In the genomic region with DNA sequence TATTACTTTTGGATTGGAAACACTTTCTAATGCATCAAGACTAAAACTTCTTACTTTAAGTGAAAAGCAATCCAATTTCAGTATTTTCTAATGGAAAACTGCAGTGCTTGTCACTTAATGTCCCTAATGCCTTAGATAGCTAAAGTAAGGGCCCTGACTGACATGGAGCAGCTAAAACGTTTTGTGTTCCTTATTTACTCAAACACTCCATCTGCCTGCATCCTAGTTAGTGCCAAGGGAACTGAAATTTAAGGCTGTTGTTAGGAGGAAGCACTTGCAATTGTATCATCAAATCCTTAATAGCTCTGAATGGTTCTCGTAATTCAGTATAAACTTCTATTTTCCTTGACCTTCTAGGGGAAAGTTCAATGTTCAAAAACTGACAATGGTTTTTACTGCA, we compare ENCODE assay signal across 32 cellular contexts.
DNase-seq lines count a peak whose midpoint lies in the region; ATAC-seq and TF ChIP-seq lines count a peak whose summit lies in the region.
"Had no signal": no experiment of that assay in that cellular context is flagged by ENCODE, and none has a peak within 500 bp of the region (broad histone marks: within the 10 kb centered on the region; RNA-seq: fewer than 3 reads in every experiment).

No MANE protein-coding gene starts in this region.

- no peaks in the 10 kb centered on the region for H3K36me3 ChIP-seq in hepatocyte (replicated peaks; ENCODE audit: insufficient read depth, low read depth)
- H3K36me3 ChIP-seq: HAP-1, lower lobe of right lung, ovary, vagina, WERI-Rb-1 had no signal

- peaks cover 6% of the 10 kb centered on the region for H3K4me1 ChIP-seq in hepatocyte (ENCODE audit: insufficient read depth)
- H3K4me1 ChIP-seq: BLaER1, lower lobe of right lung had no signal

- H3K27ac ChIP-seq in hepatocyte, result no peak overlapping the region
- H3K27ac ChIP-seq: BLaER1, HL-60, lower lobe of right lung, ovary, spleen, vagina, WERI-Rb-1 had no signal

- ATAC-seq in activated T-cell treated with anti-CD3 and anti-CD28 coated beads, Interleukin-2, amount 50 U/mL, for 4 hours, result no peak
- no peak for ATAC-seq in left lobe of liver
- ATAC-seq: activated CD8-positive, alpha-beta memory T cell treated with anti-CD3 and anti-CD28 coated beads, Interleukin-2, amount 10 ng/mL, durations not matched to agents 7 days and 5 days; HepG2; lower lobe of right lung; mucosa of descending colon; PC-3; Right ventricle myocardium inferior; stimulated activated effector memory CD8-positive, alpha-beta T cell treated with anti-CD3 and anti-CD28 coated beads, Interleukin-12 subunit alpha, Interleukin-12 subunit beta, amount 100 ng/mL, for 72 hours had no signal

- peaks cover 70% of the 10 kb centered on the region for H3K4me1 Mint-ChIP-seq in activated T-cell treated with anti-CD3 and anti-CD28 coated beads, Interleukin-2, amount 50 U/mL, for 4 hours (ENCODE audit: low read depth)

- H2AFZ ChIP-seq in hepatocyte, result no peak overlapping the region

- no peaks in the 10 kb centered on the region for H3K79me2 ChIP-seq in hepatocyte

- DNase-seq in CD1c-positive myeloid dendritic cell (ENCODE audit: extremely low spot score) (peak; percentile 9), DMS53 (lab: John Stamatoyannopoulos, UW) (peak; percentile 50), NCI-H1694 treated with DMSO at 0.1 percent for 48 hours (lab: John Stamatoyannopoulos, UW) (peak; percentile 18), NCI-H345 treated with DMSO at 0.1 percent for 48 hours (lab: John Stamatoyannopoulos, UW; ENCODE audit: unreplicated experiment) (peak; percentile 48), hepatocyte (ENCODE audit: low spot score) (no peak), GM13976 (ENCODE audit: low spot score) (no peak), left lobe of liver (ENCODE audit: low spot score) (no peak)
- DNase-seq in activated T-cell treated with anti-CD3 and anti-CD28 coated beads, Interleukin-2, amount 50 U/mL, for 4 hours, result no peak
- DNase-seq: activated CD4-positive, alpha-beta T cell treated with anti-CD3 and anti-CD28 coated beads, Interleukin-2, amount 50 U/mL, for 1 hour; activated CD8-positive, alpha-beta memory T cell treated with anti-CD3 and anti-CD28 coated beads, Interleukin-2, amount 10 ng/mL, durations not matched to agents 7 days and 5 days; activated naive CD4-positive, alpha-beta T cell treated with anti-CD3 and anti-CD28 coated beads, Interleukin-2, amount 50 U/mL, for 16 hours; aorta; COR-L47; kidney; lower lobe of right lung; mucosa of descending colon; NCI-H526 treated with DMSO at 0.1 percent for 48 hours; nephron progenitor cell; ovary; PC-3; retina; spleen; stimulated activated CD4-positive, alpha-beta T cell treated with anti-CD3 and anti-CD28 coated beads, Interleukin-2, amount 100 ng/mL, for 48 hours; WERI-Rb-1 had no signal

- H4K20me1 ChIP-seq in hepatocyte (ENCODE audit: insufficient read depth, poor library complexity, severe bottlenecking), result no peaks in the 10 kb centered on the region

- H3K4me3 Mint-ChIP-seq in activated T-cell treated with anti-CD3 and anti-CD28 coated beads, Interleukin-2, amount 50 U/mL, for 4 hours, result no peak overlapping the region
- H3K4me3 Mint-ChIP-seq: activated CD8-positive, alpha-beta memory T cell treated with anti-CD3 and anti-CD28 coated beads, Interleukin-2, amount 10 ng/mL, durations not matched to agents 7 days and 5 days; dendritic cell treated with granulocyte-macrophage colony-stimulating factor and Interleukin-4, amounts not matched to agents 40 ng/mL and 50 ng/mL, for 4 days; nephron progenitor cell; stimulated activated effector memory CD8-positive, alpha-beta T cell treated with anti-CD3 and anti-CD28 coated beads, Interleukin-12 subunit alpha, Interleukin-12 subunit beta, amount 100 ng/mL, for 72 hours had no signal

- H3K9me2 ChIP-seq in hepatocyte (replicated peaks; ENCODE audit: insufficient read depth), result no peaks in the 10 kb centered on the region

- H3K9me3 ChIP-seq in hepatocyte (ENCODE audit: low read depth), result no peaks in the 10 kb centered on the region
- H3K9me3 ChIP-seq: BLaER1, HAP-1, lower lobe of right lung, mucosa of descending colon, ovary, spleen, vagina had no signal

- in situ Hi-C loops in GM13976 (cut with MboI; ENCODE audit: low sequenced_read_pairs, unreplicated experiment), result no loop called here

- peaks cover 62% of the 10 kb centered on the region for H3K36me3 Mint-ChIP-seq in activated T-cell treated with anti-CD3 and anti-CD28 coated beads, Interleukin-2, amount 50 U/mL, for 4 hours (ENCODE audit: insufficient read depth)

- peaks cover 3% of the 10 kb centered on the region for H3K9me3 Mint-ChIP-seq in activated T-cell treated with anti-CD3 and anti-CD28 coated beads, Interleukin-2, amount 50 U/mL, for 4 hours
- H3K9me3 Mint-ChIP-seq: dendritic cell treated with granulocyte-macrophage colony-stimulating factor and Interleukin-4, amounts not matched to agents 40 ng/mL and 50 ng/mL, for 4 days had no signal

- no peak overlapping the region for H3K4me3 ChIP-seq in hepatocyte
- H3K4me3 ChIP-seq: BLaER1, HAP-1, lower lobe of right lung, mucosa of descending colon, ovary, spleen, vagina had no signal

- WGBS in hepatocyte (ENCODE audit: low lambda C conversion rate, missing lambda C conversion rate), result 45% methylated on average over 2 of the region's 2 CpGs

- H3K4me2 ChIP-seq in hepatocyte, result no peak overlapping the region
- H3K4me2 ChIP-seq: BLaER1 had no signal

- H3K27me3 Mint-ChIP-seq in activated T-cell treated with anti-CD3 and anti-CD28 coated beads, Interleukin-2, amount 50 U/mL, for 4 hours (ENCODE audit: low read depth), result no peaks in the 10 kb centered on the region
- H3K27me3 Mint-ChIP-seq: activated CD8-positive, alpha-beta memory T cell treated with anti-CD3 and anti-CD28 coated beads, Interleukin-2, amount 10 ng/mL, durations not matched to agents 7 days and 5 days; dendritic cell treated with granulocyte-macrophage colony-stimulating factor and Interleukin-4, amounts not matched to agents 40 ng/mL and 50 ng/mL, for 4 days had no signal

- no peak for TF ChIP-seq CTCF in hepatocyte (IDR thresholded peaks at IDR 0.05; ENCODE audit: poor library complexity)
- TF ChIP-seq CTCF in GM13976 (IDR thresholded peaks at IDR 0.05; ENCODE audit: borderline replicate concordance, control extremely low read depth, extremely low read depth, insufficient read depth, missing control alignments), result no peak

- no peaks in the 10 kb centered on the region for H3K27me3 ChIP-seq in hepatocyte
- H3K27me3 ChIP-seq: BLaER1, ovary, spleen, vagina had no signal

Comparison
In these comparisons a context has a peak if more than half of its experiments do, and no peak if none do; other contexts are left out.
1. DNase-seq: peak in CD1c-positive myeloid dendritic cell (single experiment), DMS53 (single experiment), NCI-H1694 treated with DMSO at 0.1 percent for 48 hours (single experiment) and NCI-H345 treated with DMSO at 0.1 percent for 48 hours (single experiment); none in hepatocyte (single experiment), GM13976 (single experiment), activated T-cell treated with anti-CD3 and anti-CD28 coated beads, Interleukin-2, amount 50 U/mL, for 4 hours (single experiment) and left lobe of liver (single experiment).